ENCODE assay signal across 8 cellular contexts in genomic region chr17:77375917-77376651, GRCh38.
DNase-seq lines count a peak whose midpoint lies in the region; ATAC-seq and TF ChIP-seq lines count a peak whose summit lies in the region.

No MANE protein-coding gene starts in this region.

- H3K27ac ChIP-seq in muscle layer of colon (ENCODE audit: low read depth, low read length): peak overlapping the region; percentile 97
- H3K27ac ChIP-seq in subcutaneous abdominal adipose tissue (ENCODE audit: low read depth, low read length): no peak overlapping the region

- H3K36me3 ChIP-seq in muscle layer of colon (ENCODE audit: insufficient read depth, low read length) (no peaks in the 10 kb centered on the region), subcutaneous abdominal adipose tissue (ENCODE audit: control insufficient read depth in 5 of 5, insufficient read depth in 5 of 5, low read length in 5 of 5) (peaks cover 0 to 7% (median 4%) of the 10 kb centered on the region in 5 donors)

- peaks cover 9% of the 10 kb centered on the region for H3K27me3 Mint-ChIP-seq in brain

- H3K27ac Mint-ChIP-seq in brain: peak overlapping the region; percentile 79 to 100 (median 98)

- peaks cover 85% of the 10 kb centered on the region for H3K4me1 Mint-ChIP-seq in brain

- H3K9ac ChIP-seq in muscle layer of colon (ENCODE audit: low read length): peak overlapping the region; percentile 94
- peak overlapping the region in 1 of 5 donors; percentile 51 for H3K9ac ChIP-seq in subcutaneous abdominal adipose tissue (ENCODE audit: low read length in 5 of 5)

- no peak for ATAC-seq in GM19467 (IDR thresholded peaks at IDR 0.05; ENCODE audit: unreplicated experiment)
- ATAC-seq in GM19351 (IDR thresholded peaks at IDR 0.05; ENCODE audit: unreplicated experiment): no peak

- H3K4me1 ChIP-seq in muscle layer of colon (ENCODE audit: insufficient read depth, low read length) (peaks cover 78% of the 10 kb centered on the region), subcutaneous abdominal adipose tissue (ENCODE audit: control insufficient read depth in 5 of 5, insufficient read depth in 5 of 5, low read length in 5 of 5) (peaks cover 10 to 95% (median 75%) of the 10 kb centered on the region in 5 donors)

- H3K4me3 ChIP-seq in muscle layer of colon (ENCODE audit: low read depth in 1 of 2, low read length in 2 of 2) (peak overlapping the region in 1 of 2 donors; percentile 80), subcutaneous abdominal adipose tissue (ENCODE audit: low read depth in 1 of 5, low read length in 5 of 5) (peak overlapping the region in 3 of 5 donors; percentile 59 to 83 (median 70))

- peaks cover 0 to 4% (median 0%) of the 10 kb centered on the region in 5 experiments for H3K9me3 Mint-ChIP-seq in brain

- no peaks in the 10 kb centered on the region for H3K27me3 ChIP-seq in muscle layer of colon (ENCODE audit: control insufficient read depth in 1 of 2, insufficient read depth in 2 of 2, low read length in 2 of 2)
- no peaks in the 10 kb centered on the region for H3K27me3 ChIP-seq in subcutaneous abdominal adipose tissue (ENCODE audit: control insufficient read depth in 5 of 5, insufficient read depth in 4 of 5, low read length in 5 of 5)

- peak overlapping the region; percentile 97 to 100 (median 99) for H3K4me3 Mint-ChIP-seq in brain

- no peak for TF ChIP-seq CTCF in brain (conservative IDR thresholded peaks at IDR 0.05)

- no peaks in the 10 kb centered on the region for H3K9me3 ChIP-seq in muscle layer of colon (ENCODE audit: low read length)
- no peaks in the 10 kb centered on the region for H3K9me3 ChIP-seq in subcutaneous abdominal adipose tissue (ENCODE audit: control insufficient read depth in 5 of 5, low read length in 5 of 5)

- peak; percentile 50 for DNase-seq in CD1c-positive myeloid dendritic cell (ENCODE audit: extremely low spot score)
- DNase-seq in T-helper 2 cell: peak in 4 of 5 experiments; percentile 49 to 90 (median 65)
- no peak for DNase-seq in HUDEP-2 (lab: John Stamatoyannopoulos, UW; ENCODE audit: unreplicated experiment in 76 of 76)

- no peaks in the 10 kb centered on the region for H3K36me3 Mint-ChIP-seq in brain

Comparison
In these comparisons a context has a peak if more than half of its experiments do, and no peak if none do; other contexts are left out.
1. DNase-seq: peak in CD1c-positive myeloid dendritic cell (single experiment) and T-helper 2 cell (4 of 5); none in HUDEP-2 (0 of 76).